ENCODE assay signal across 24 cellular contexts in genomic region chr7:31109751-31110150, GRCh38. TPM values are rescaled to one million over a fixed set of nuclear protein-coding genes. Genes with fewer than 3 reads are reported as not detected.
"Had no signal": no experiment of that assay in that cellular context is flagged by ENCODE, and none has a peak within 500 bp of the region (broad histone marks: within the 10 kb centered on the region; RNA-seq: fewer than 3 reads in every experiment).

No MANE protein-coding gene starts in this region.

- DNase-seq: Karpas-422, KG1, MG63, NCI-H1092, NCI-H1105 treated with DMSO at 0.1 percent for 48 hours, NCI-H1417 treated with DMSO at 0.1 percent for 48 hours, NCI-H146, NCI-H1694 treated with DMSO at 0.1 percent for 48 hours, NCI-H1930, NCI-H2081, NCI-H2107, NCI-H226, NCI-H446, NCI-H510A, NCI-H524 treated with DMSO at 0.1 percent for 48 hours, NCI-H69, NCI-H774, Right ventricle myocardium superior, RPMI8226, SIG-M5 had no signal

- H3K9me3 ChIP-seq: MG63, SJSA1 had no signal

- H3K4me3 ChIP-seq: MG63, SJSA1, SK-N-MC had no signal

- H3K36me3 ChIP-seq: MG63, SJSA1 had no signal

- H3K4me1 ChIP-seq: SJSA1 had no signal

- FAIRE-seq: RCC 7860 had no signal

- H3K27me3 ChIP-seq: MG63, SJSA1 had no signal

- H3K27ac ChIP-seq: SJSA1, SK-N-MC had no signal

RNA-seq across cellular contexts. Expression of gene ADCYAP1R1, which starts 57.6 kb away (rescaled TPM):
- total RNA-seq: HT-29, SJSA1 had no signal
